In the genomic region with DNA sequence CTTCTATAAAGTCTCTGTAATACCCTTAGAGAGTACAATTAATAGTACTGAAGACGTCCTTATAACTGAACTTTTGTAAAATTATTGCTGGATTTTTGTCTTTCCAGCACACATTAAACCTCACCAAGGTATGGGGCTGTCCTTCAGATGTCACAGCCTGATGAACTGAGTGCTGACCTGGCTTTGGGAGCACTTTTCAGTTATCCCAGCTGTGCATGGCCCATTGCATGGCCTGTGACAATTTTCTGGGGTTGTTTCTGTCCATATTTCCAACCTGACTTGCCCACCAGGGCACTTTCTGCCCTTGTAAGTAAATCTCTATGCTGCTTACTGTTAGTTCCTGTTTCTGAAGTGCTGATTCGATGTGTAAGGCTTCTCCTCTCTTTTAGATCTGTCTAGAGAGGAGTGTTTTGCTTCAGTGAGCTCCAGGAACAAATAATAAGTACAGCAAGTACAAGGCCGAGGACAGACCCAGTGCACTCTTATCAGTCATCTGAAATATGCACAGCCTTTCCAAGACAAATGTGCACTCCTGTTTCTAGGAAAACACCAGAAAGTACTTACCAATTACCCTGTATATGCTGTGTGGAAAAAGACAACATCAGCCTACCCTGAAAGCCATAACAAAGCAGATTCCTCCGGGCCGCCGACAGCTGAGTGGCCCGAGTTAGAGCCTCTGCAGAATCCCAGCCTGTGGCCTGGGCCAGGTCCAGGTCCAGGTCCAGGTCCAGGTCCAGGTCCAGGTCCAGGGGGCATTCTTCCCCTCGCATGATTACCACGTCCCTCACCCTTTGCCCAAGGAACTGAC, we compare ENCODE assay signal across 14 cellular contexts.
DNase-seq lines count a peak whose midpoint lies in the region; ATAC-seq and TF ChIP-seq lines count a peak whose summit lies in the region.
"Had no signal": no experiment of that assay in that cellular context is flagged by ENCODE, and none has a peak within 500 bp of the region (broad histone marks: within the 10 kb centered on the region; RNA-seq: fewer than 3 reads in every experiment).

No MANE protein-coding gene starts in this region.

- H3K36me3 ChIP-seq in esophagus muscularis mucosa (peaks cover 0 to 37% (median 11%) of the 10 kb centered on the region in 4 donors), muscle layer of colon (ENCODE audit: insufficient read depth, low read length) (peaks cover 28% of the 10 kb centered on the region), tibial nerve (peaks cover 0 to 21% (median 0%) of the 10 kb centered on the region in 3 donors)

- H3K27ac Mint-ChIP-seq in T-helper 2 cell treated with Interferon-gamma antibody and Interleukin-4, amounts not matched to agents 5 μg/mL and 100 μg/mL, for 36 hours: no peak overlapping the region
- H3K27ac Mint-ChIP-seq: activated CD4-positive, alpha-beta memory T cell treated with anti-CD3 and anti-CD28 coated beads, Interleukin-2, amount 10 ng/mL, durations not matched to agents 7 days and 5 days had no signal

- TF ChIP-seq CTCF in esophagus muscularis mucosa (IDR thresholded peaks at IDR 0.05): no peak
- TF ChIP-seq CTCF in tibial nerve (IDR thresholded peaks at IDR 0.05): no peak

- WGBS in esophagus muscularis mucosa: 62% methylated on average over 9 of the region's 9 CpGs
- WGBS in tibial nerve, 2 donors: 47 to 63% methylated on average over 9 of the region's 9 CpGs

- TF ChIP-seq EP300 in esophagus muscularis mucosa (IDR thresholded peaks at IDR 0.05) (peak; percentile 36), tibial nerve (IDR thresholded peaks at IDR 0.05) (peak; percentile 21 to 44)

- H3K27me3 ChIP-seq in esophagus muscularis mucosa (no peaks in the 10 kb centered on the region), muscle layer of colon (ENCODE audit: control insufficient read depth in 1 of 2, insufficient read depth in 2 of 2, low read length in 2 of 2) (no peaks in the 10 kb centered on the region), tibial nerve (no peaks in the 10 kb centered on the region)

- H3K9me3 ChIP-seq in esophagus muscularis mucosa: no peaks in the 10 kb centered on the region
- H3K9me3 ChIP-seq in muscle layer of colon (ENCODE audit: low read length): no peaks in the 10 kb centered on the region
- H3K9me3 ChIP-seq in tibial nerve: no peaks in the 10 kb centered on the region

- H3K27ac ChIP-seq in esophagus muscularis mucosa (replicated peaks in 1 of 4) (peak overlapping the region; percentile 65 to 81 (median 75)), muscle layer of colon (ENCODE audit: low read depth, low read length) (peak overlapping the region; percentile 41), tibial nerve (peak overlapping the region in 3 of 4 donors; percentile 27 to 70 (median 38))

- peaks cover 26 to 78% (median 72%) of the 10 kb centered on the region in 4 donors for H3K4me1 ChIP-seq in esophagus muscularis mucosa
- peaks cover 31% of the 10 kb centered on the region for H3K4me1 ChIP-seq in muscle layer of colon (ENCODE audit: insufficient read depth, low read length)
- peaks cover 0 to 62% (median 18%) of the 10 kb centered on the region in 4 donors for H3K4me1 ChIP-seq in tibial nerve

- H3K27me3 Mint-ChIP-seq in T-helper 2 cell treated with Interferon-gamma antibody and Interleukin-4, amounts not matched to agents 5 μg/mL and 100 μg/mL, for 36 hours (ENCODE audit: low read depth): no peaks in the 10 kb centered on the region
- H3K27me3 Mint-ChIP-seq: activated CD4-positive, alpha-beta memory T cell treated with anti-CD3 and anti-CD28 coated beads, Interleukin-2, amount 10 ng/mL, durations not matched to agents 7 days and 5 days had no signal

- DNase-seq in SK-N-DZ (ENCODE audit: low spot score) (peak; percentile 49), esophagus muscularis mucosa (ENCODE audit: extremely low spot score) (no peak), tibial nerve (ENCODE audit: low spot score in 2 of 2) (no peak), NCI-H748 (lab: John Stamatoyannopoulos, UW; ENCODE audit: unreplicated experiment) (no peak)
- DNase-seq in activated CD4-positive, alpha-beta T cell treated with anti-CD3 and anti-CD28 coated beads for 48 hours: no peak
- no peak for DNase-seq in T-helper 2 cell treated with Interferon-gamma antibody and Interleukin-4, amounts not matched to agents 5 μg/mL and 100 μg/mL, for 36 hours (ENCODE audit: low spot score)
- DNase-seq: activated CD4-positive, alpha-beta memory T cell treated with anti-CD3 and anti-CD28 coated beads, Interleukin-2, amount 10 ng/mL, durations not matched to agents 7 days and 5 days; amniotic stem cell; EL; KG1; NCI-H446 treated with DMSO at 0.1 percent for 48 hours; SIG-M5 had no signal

- no peak overlapping the region for H3K9ac ChIP-seq in muscle layer of colon (ENCODE audit: low read length)

- TF ChIP-seq POLR2A in esophagus muscularis mucosa (IDR thresholded peaks at IDR 0.05; ENCODE audit: low read depth): no peak
- no peak for TF ChIP-seq POLR2A in tibial nerve (IDR thresholded peaks at IDR 0.05)

- no peaks in the 10 kb centered on the region for H3K9me3 Mint-ChIP-seq in T-helper 2 cell treated with Interferon-gamma antibody and Interleukin-4, amounts not matched to agents 5 μg/mL and 100 μg/mL, for 36 hours
- H3K9me3 Mint-ChIP-seq: activated CD4-positive, alpha-beta memory T cell treated with anti-CD3 and anti-CD28 coated beads, Interleukin-2, amount 10 ng/mL, durations not matched to agents 7 days and 5 days had no signal

- H3K4me1 Mint-ChIP-seq in T-helper 2 cell treated with Interferon-gamma antibody and Interleukin-4, amounts not matched to agents 5 μg/mL and 100 μg/mL, for 36 hours (ENCODE audit: low read depth): peaks cover 2% of the 10 kb centered on the region
- H3K4me1 Mint-ChIP-seq: activated CD4-positive, alpha-beta memory T cell treated with anti-CD3 and anti-CD28 coated beads, Interleukin-2, amount 10 ng/mL, durations not matched to agents 7 days and 5 days had no signal

- H3K4me3 ChIP-seq in esophagus muscularis mucosa (no peak overlapping the region), muscle layer of colon (ENCODE audit: low read depth in 1 of 2, low read length in 2 of 2) (no peak overlapping the region), tibial nerve (no peak overlapping the region)

- H3K36me3 Mint-ChIP-seq in T-helper 2 cell treated with Interferon-gamma antibody and Interleukin-4, amounts not matched to agents 5 μg/mL and 100 μg/mL, for 36 hours (ENCODE audit: low read depth): peaks cover 26% of the 10 kb centered on the region

- no peak for ATAC-seq in HG02852 (IDR thresholded peaks at IDR 0.05; ENCODE audit: unreplicated experiment)

- intact Hi-C loops in esophagus muscularis mucosa (cut with DNase I): no loop called here

- no peak overlapping the region for H3K4me3 Mint-ChIP-seq in T-helper 2 cell treated with Interferon-gamma antibody and Interleukin-4, amounts not matched to agents 5 μg/mL and 100 μg/mL, for 36 hours
- H3K4me3 Mint-ChIP-seq: activated CD4-positive, alpha-beta memory T cell treated with anti-CD3 and anti-CD28 coated beads, Interleukin-2, amount 10 ng/mL, durations not matched to agents 7 days and 5 days had no signal
